In the genomic region with DNA sequence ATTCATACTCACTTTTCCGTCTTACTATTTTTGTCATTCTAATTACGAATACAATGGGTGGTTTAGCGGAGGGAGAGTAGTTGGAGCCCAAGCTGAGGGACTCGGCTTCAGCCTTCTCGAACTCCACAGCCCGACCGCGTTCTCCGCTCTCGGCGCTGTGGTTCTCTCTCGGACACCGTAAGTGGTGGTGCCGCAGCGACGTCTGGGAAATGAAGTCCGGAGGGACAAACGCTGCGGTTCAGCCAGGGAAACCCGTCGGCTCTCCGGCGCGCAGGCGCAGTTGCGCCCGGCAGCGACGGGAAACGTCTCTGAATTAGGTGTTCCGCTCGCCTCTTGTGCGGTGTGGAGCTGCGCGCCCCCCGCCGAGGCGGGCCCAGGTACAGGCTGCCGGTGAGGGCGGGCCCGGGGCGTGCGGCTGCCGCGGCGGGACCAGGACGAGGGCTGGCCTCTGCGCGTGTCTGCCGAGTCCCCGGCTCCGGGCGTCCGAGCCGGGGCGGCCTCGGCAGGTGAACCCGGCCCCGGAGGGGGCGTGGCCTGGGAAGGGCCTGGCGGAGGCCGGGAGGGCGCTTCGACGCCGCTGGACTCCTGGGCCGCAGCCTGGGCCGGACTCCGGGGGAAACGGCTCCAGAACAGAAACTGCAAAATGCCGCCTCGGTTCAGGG, we compare ENCODE assay signal across 8 cellular contexts. TPM values are rescaled to one million over a fixed set of nuclear protein-coding genes. Genes with fewer than 3 reads are reported as not detected.
DNase-seq lines count a peak whose midpoint lies in the region; ATAC-seq and TF ChIP-seq lines count a peak whose summit lies in the region.

TSS of gene ZNF879 (plus strand) at position 277 of the 662 bp plus-strand sequence. CDS start 1,201 bp downstream, outside the sequence.

- H3K27ac Mint-ChIP-seq in CD4-positive, alpha-beta memory T cell: peak within 1 kb of the TSS; percentile 82 to 95 (median 93)

- TF ChIP-seq EP300 in tibial nerve (IDR thresholded peaks at IDR 0.05): peak; percentile 36 to 89

- peak in 1 of 2 donors; percentile 17 for TF ChIP-seq POLR2A in tibial nerve (IDR thresholded peaks at IDR 0.05)

- TF ChIP-seq CTCF in left ventricle myocardium inferior (IDR thresholded peaks at IDR 0.05; ENCODE audit: borderline replicate concordance) (no peak), tibial nerve (IDR thresholded peaks at IDR 0.05) (peak in 1 of 5 experiments; percentile 42)

- H3K27me3 Mint-ChIP-seq in CD4-positive, alpha-beta memory T cell: peaks cover 2 to 3% of the 10 kb centered on the region in 2 donors

- peaks cover 20% of the 10 kb centered on the region for H3K36me3 ChIP-seq in CD4-positive, alpha-beta memory T cell (ENCODE audit: insufficient read depth, low read length)
- peaks cover 41% of the 10 kb centered on the region for H3K36me3 ChIP-seq in left ventricle myocardium inferior
- peaks cover 2 to 39% (median 14%) of the 10 kb centered on the region in 3 donors for H3K36me3 ChIP-seq in tibial nerve

- H3K4me3 Mint-ChIP-seq in CD4-positive, alpha-beta memory T cell: peak within 1 kb of the TSS; percentile 92 to 99 (median 96)

- H3K4me1 Mint-ChIP-seq in CD4-positive, alpha-beta memory T cell: peaks cover 8 to 20% (median 11%) of the 10 kb centered on the region in 4 donors

- H3K4me3 ChIP-seq in CD4-positive, alpha-beta memory T cell (ENCODE audit: low read length in 2 of 2): peak within 1 kb of the TSS; percentile 54 to 61
- H3K4me3 ChIP-seq in left ventricle myocardium inferior (peak within 1 kb of the TSS; percentile 84), tibial nerve (peak within 1 kb of the TSS; percentile 39 to 98 (median 76))

- intact Hi-C loops in CD4-positive, alpha-beta memory T cell (cut with micrococcal nuclease): loop anchor here (1.0 to 2.0 kb wide), 5 partner anchors 37 to 1269 kb away; partner anchors contain the start of genes CLK4, MAPK9, ZNF354A and ZNF354B
- intact Hi-C loops in left ventricle myocardium inferior (cut with micrococcal nuclease): no loop called here

- peak; percentile 86 for ATAC-seq in GM21723 (IDR thresholded peaks at IDR 0.05; ENCODE audit: unreplicated experiment)

- peaks cover 35 to 39% of the 10 kb centered on the region in 2 donors for H3K36me3 Mint-ChIP-seq in CD4-positive, alpha-beta memory T cell

- peak; percentile 93 to 95 (median 94) for DNase-seq in CD4-positive, alpha-beta memory T cell
- DNase-seq in MV-4-11 (lab: John Stamatoyannopoulos, UW): peak; percentile 94
- DNase-seq in T-helper 2 cell: peak; percentile 79 to 96 (median 89)
- peak; percentile 94 for DNase-seq in left ventricle myocardium inferior
- DNase-seq in pons (ENCODE audit: low spot score): peak; percentile 93
- DNase-seq in tibial nerve (ENCODE audit: low spot score in 2 of 2): peak; percentile 80 to 94

- H3K27me3 ChIP-seq in CD4-positive, alpha-beta memory T cell (ENCODE audit: insufficient read depth, low read length): no peaks in the 10 kb centered on the region
- H3K27me3 ChIP-seq in left ventricle myocardium inferior (ENCODE audit: low read depth): no peaks in the 10 kb centered on the region
- H3K27me3 ChIP-seq in tibial nerve: no peaks in the 10 kb centered on the region

- peaks cover 13% of the 10 kb centered on the region for H3K4me1 ChIP-seq in CD4-positive, alpha-beta memory T cell (ENCODE audit: insufficient read depth, low read length)
- H3K4me1 ChIP-seq in left ventricle myocardium inferior (peaks cover 20% of the 10 kb centered on the region), tibial nerve (peaks cover 0 to 14% (median 9%) of the 10 kb centered on the region in 4 donors)

- peak within 1 kb of the TSS; percentile 66 for H3K27ac ChIP-seq in CD4-positive, alpha-beta memory T cell (ENCODE audit: low read depth, low read length)
- peak within 1 kb of the TSS; percentile 64 for H3K27ac ChIP-seq in angular gyrus (ENCODE audit: low read depth, low read length)
- H3K27ac ChIP-seq in left ventricle myocardium inferior (replicated peaks): peak within 1 kb of the TSS; percentile 95
- peak within 1 kb of the TSS; percentile 49 to 92 (median 80) for H3K27ac ChIP-seq in tibial nerve

- H3K9me3 Mint-ChIP-seq in CD4-positive, alpha-beta memory T cell: peaks cover 0 to 30% (median 24%) of the 10 kb centered on the region in 8 donors

- CTCF ChIA-PET in CD4-positive, alpha-beta memory T cell (lab: Charles Lee; ENCODE audit: partially characterized antibody): interaction anchor here (1.9 kb wide), 1 partner anchor 293 kb away, joined by 6 read pairs; the partner anchor contains the start of gene ZNF354A

- H3K9me3 ChIP-seq in CD4-positive, alpha-beta memory T cell (ENCODE audit: control insufficient read depth in 1 of 2, low read length in 2 of 2): peaks cover 3 to 10% of the 10 kb centered on the region in 2 donors
- peaks cover 32% of the 10 kb centered on the region for H3K9me3 ChIP-seq in left ventricle myocardium inferior (replicated peaks)
- H3K9me3 ChIP-seq in tibial nerve: peaks cover 0 to 28% (median 10%) of the 10 kb centered on the region in 4 donors

- POLR2A ChIA-PET in CD4-positive, alpha-beta memory T cell (lab: Charles Lee; ENCODE audit: partially characterized antibody): interaction anchor here (0.6 to 3.4 kb wide), 8 partner anchors 10 to 926 kb away, joined by 3 to 30 read pairs (median 5); partner anchors contain the start of genes ZNF354A, ZNF354B and ZNF354C

- 0% methylated on average over 30 to 35 of the region's 72 CpGs for WGBS in tibial nerve, 2 donors

RNA-seq across cellular contexts. Expression of gene ZNF879, which starts in this region (rescaled TPM):
- 10 to 100 TPM; 15.9 to 16.3 TPM for total RNA-seq in CD4-positive, alpha-beta memory T cell
- 1 to 10 TPM; 3.2 to 4.4 TPM for polyA plus RNA-seq in CD4-positive, alpha-beta memory T cell
- 6.4 TPM for total RNA-seq in left ventricle myocardium inferior
- 10 to 100 TPM in 1 of 4 donors, 1 to 10 TPM in 3; 1.8 to 11.2 (median 4.5) TPM for total RNA-seq in tibial nerve

Comparison
In these comparisons a context has a peak if more than half of its experiments do, and no peak if none do; other contexts are left out.
1. Peak in every context shown above with its lines: DNase-seq, ATAC-seq, H3K4me3 ChIP-seq and H3K27ac ChIP-seq.